ENCODE assay signal across 1 cellular context in the genomic region with DNA sequence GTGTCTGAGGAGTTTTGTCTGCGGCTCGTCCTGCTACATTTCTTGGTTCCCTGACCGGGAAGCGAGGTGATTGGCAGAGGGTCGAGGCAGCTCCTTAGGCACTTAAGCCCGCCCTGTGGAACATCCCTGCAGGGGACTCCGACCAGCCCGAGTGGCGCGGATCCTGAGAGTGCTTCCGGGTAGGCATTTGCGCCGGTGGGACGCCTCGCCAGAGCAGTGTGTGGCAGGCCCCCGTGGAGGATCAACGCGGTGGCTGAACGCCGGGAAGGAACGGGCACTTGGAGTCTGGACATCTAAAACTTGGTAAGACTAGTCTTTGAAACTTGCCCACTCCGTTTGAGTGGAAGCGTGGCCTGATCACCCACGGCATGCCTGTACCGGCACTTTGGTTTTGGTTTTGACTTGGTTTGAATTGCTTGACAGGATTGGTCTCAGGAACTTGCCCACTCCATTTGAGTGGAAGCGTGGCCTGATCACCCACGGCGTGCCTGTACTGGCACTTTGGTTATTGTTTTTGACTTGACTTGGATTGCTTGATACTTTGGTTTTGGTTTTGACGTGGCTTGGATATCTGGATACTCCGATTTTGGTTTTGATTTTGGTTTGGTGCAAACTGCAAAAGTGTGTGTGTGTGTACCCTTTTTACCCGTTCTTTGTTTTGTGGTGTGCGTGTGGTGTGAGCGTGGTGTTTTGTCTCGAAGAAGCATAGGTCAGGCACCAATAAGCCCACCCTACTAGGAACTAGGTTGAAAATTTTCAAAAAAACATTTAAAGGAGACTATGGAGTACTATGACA.
TF ChIP-seq lines count a peak whose summit lies in the region.

No MANE protein-coding gene starts in this region.

TF ChIP-seq in K562, 482 proteins besides CTCF, POLR2A, EP300 and RAD21:
- TF ChIP-seq RBFOX2 (IDR thresholded peaks at IDR 0.05; ENCODE audit: low read depth, low read length) (peak; percentile 48), POLR2G (IDR thresholded peaks at IDR 0.05; ENCODE audit: low read depth, low read length) (0 out of 2 replicates have a peak, but pooled peaks have one; percentile 27)
TF ChIP-seq in K562: peak in this region for 2; not testable (repeated sequence) for 480.
